ENCODE assay signal across 8 cellular contexts in genomic region chr3:129278439-129278969, GRCh38. TPM values are rescaled to one million over a fixed set of nuclear protein-coding genes. Genes with fewer than 3 reads are reported as not detected.
DNase-seq lines count a peak whose midpoint lies in the region; ATAC-seq, FAIRE-seq and TF ChIP-seq lines count a peak whose summit lies in the region.

Gene HMCES (plus strand): TSS chr3:129278870. CDS start chr3:129279733, 863 bp downstream.

- no peaks in the 10 kb centered on the region for H3K27me3 Mint-ChIP-seq in astrocyte (ENCODE audit: low read depth, unreplicated experiment)

- H3K79me2 ChIP-seq in astrocyte (ENCODE audit: insufficient read depth, low read length): peaks cover 23% of the 10 kb centered on the region

- H3K9ac ChIP-seq in astrocyte (ENCODE audit: low read length): peak within 1 kb of the TSS; percentile 96

- DNase-seq in GM12864 (ENCODE audit: low read depth): no peak
- DNase-seq in NCI-H2081 (lab: John Stamatoyannopoulos, UW): peak; percentile 95 to 98
- DNase-seq in T-helper 9 cell: peak; percentile 97
- peak; percentile 62 for DNase-seq in astrocyte (ENCODE audit: low read depth)
- peak; percentile 95 to 98 (median 97) for DNase-seq in right cardiac atrium
- DNase-seq in pulmonary artery endothelial cell (ENCODE audit: low read depth, low spot score): peak; percentile 58

- H3K4me3 ChIP-seq in GM12864 (ENCODE audit: low read depth, low read length) (peak within 1 kb of the TSS; percentile 71), astrocyte (ENCODE audit: insufficient read depth, low read depth, low read length) (peak within 1 kb of the TSS; percentile 82), right cardiac atrium (ENCODE audit: low read length) (peak within 1 kb of the TSS; percentile 75), urinary bladder (ENCODE audit: low read depth, low read length) (peak within 1 kb of the TSS; percentile 92)

- H3K27me3 ChIP-seq in astrocyte (ENCODE audit: insufficient read depth, low read length): no peaks in the 10 kb centered on the region
- H3K27me3 ChIP-seq in right cardiac atrium (ENCODE audit: control insufficient read depth, insufficient read depth): no peaks in the 10 kb centered on the region

- TF ChIP-seq CTCF in GM12864 (IDR thresholded peaks at IDR 0.05; ENCODE audit: low read depth, low read length, missing control alignments) (no peak), astrocyte (IDR thresholded peaks at IDR 0.05; ENCODE audit: insufficient read depth, low read depth, low read length) (no peak)

- peak; percentile 35 for ATAC-seq in HG02943 (IDR thresholded peaks at IDR 0.05; ENCODE audit: low read depth, unreplicated experiment)
- ATAC-seq in right cardiac atrium: peak; percentile 97

- no peaks in the 10 kb centered on the region for H3K9me3 Mint-ChIP-seq in astrocyte (ENCODE audit: unreplicated experiment)

- peak within 1 kb of the TSS; percentile 96 for H3K4me3 Mint-ChIP-seq in astrocyte (ENCODE audit: unreplicated experiment)

- peaks cover 21% of the 10 kb centered on the region for H3K36me3 Mint-ChIP-seq in astrocyte (ENCODE audit: low read depth, unreplicated experiment)

- peaks cover 17% of the 10 kb centered on the region for H3K4me1 ChIP-seq in astrocyte (ENCODE audit: insufficient read depth, low read length)
- peaks cover 3% of the 10 kb centered on the region for H3K4me1 ChIP-seq in right cardiac atrium (ENCODE audit: control insufficient read depth, insufficient read depth, low read length)
- no peaks in the 10 kb centered on the region for H3K4me1 ChIP-seq in urinary bladder (ENCODE audit: insufficient read depth)

- intact Hi-C loops in right cardiac atrium (cut with DNase I): loop anchor here in 1 of 4 donors (5.0 kb wide), 1 partner anchor 39 kb away; a partner anchor contains a TSS

- peaks cover 52% of the 10 kb centered on the region for H4K20me1 ChIP-seq in astrocyte (ENCODE audit: insufficient read depth, low read length)

- H3K9me3 ChIP-seq in astrocyte (ENCODE audit: insufficient read depth, low read depth, low read length) (no peaks in the 10 kb centered on the region), right cardiac atrium (ENCODE audit: control insufficient read depth, low read length) (no peaks in the 10 kb centered on the region)

- WGBS in right cardiac atrium: under 1% methylated on average over 44 of the region's 44 CpGs
- WGBS in urinary bladder: under 1% methylated on average over 44 of the region's 44 CpGs

- FAIRE-seq in astrocyte (lab: Jason Lieb, UNC): no peak

- peaks cover 8% of the 10 kb centered on the region for H3K4me1 Mint-ChIP-seq in astrocyte (ENCODE audit: low read depth, unreplicated experiment)

- H3K4me2 ChIP-seq in astrocyte (ENCODE audit: low read length): peak within 1 kb of the TSS; percentile 100

- H3K27ac Mint-ChIP-seq in astrocyte (ENCODE audit: unreplicated experiment): peak within 1 kb of the TSS; percentile 94

- H3K27ac ChIP-seq in astrocyte (ENCODE audit: low read depth, low read length) (peak within 1 kb of the TSS; percentile 84), right cardiac atrium (ENCODE audit: low read length) (peak within 1 kb of the TSS; percentile 87), urinary bladder (ENCODE audit: low read depth) (peak within 1 kb of the TSS; percentile 97)

- H3K36me3 ChIP-seq in astrocyte (ENCODE audit: insufficient read depth, low read length) (peaks cover 40% of the 10 kb centered on the region), urinary bladder (ENCODE audit: insufficient read depth) (no peaks in the 10 kb centered on the region)

- peak within 1 kb of the TSS; percentile 79 for H2AFZ ChIP-seq in astrocyte (ENCODE audit: low read depth, low read length)

RNA-seq across cellular contexts. Expression of gene HMCES, which starts in this region (rescaled TPM):
- total RNA-seq in astrocyte (22.4 and 27.4 TPM in 2 replicates), right cardiac atrium (10 to 100 TPM; 38.0 to 53.2 (median 42.3) TPM), pulmonary artery endothelial cell (27.9 and 35.6 TPM in 2 replicates), urinary bladder (15.9 TPM)
- polyA plus RNA-seq in right cardiac atrium (37.0 TPM), urinary bladder (33.9 TPM)
